Comparison of ENCODE assay signal across 4 cellular contexts in the genomic region with DNA sequence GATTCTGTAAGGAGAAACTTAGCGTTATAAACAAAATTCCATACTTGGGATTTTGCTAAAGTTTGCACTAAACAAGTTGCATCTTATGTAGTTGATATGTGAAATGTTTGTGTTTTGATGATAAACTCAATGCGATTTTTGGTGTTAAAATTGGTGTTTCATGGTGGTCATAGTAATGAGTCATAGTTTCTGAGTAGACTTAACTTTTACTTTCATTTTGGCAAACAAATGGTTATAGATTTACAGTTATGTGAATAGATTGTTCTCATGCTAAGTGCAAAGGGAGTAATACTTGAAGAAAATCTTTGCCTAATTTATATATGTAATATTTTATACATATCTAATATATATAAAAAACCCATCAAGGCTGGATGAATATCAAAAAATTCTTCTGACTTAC.
TF ChIP-seq lines count a peak whose summit lies in the region.

No MANE protein-coding gene starts in this region.

TF ChIP-seq in A549, 52 proteins besides CTCF, POLR2A, EP300 and RAD21:
- TF ChIP-seq FOSL2 (IDR thresholded peaks at IDR 0.05) (no peak), FOSL2 (CRISPR knock-in tag; IDR thresholded peaks at IDR 0.05) (peak; percentile 14; the same call in 1 of the 2 replicates), ZNF302 (CRISPR knock-in tag; IDR thresholded peaks at IDR 0.05) (no peak)

TF ChIP-seq in GM23338, 12 proteins besides CTCF, POLR2A, EP300 and RAD21 (continued from another document):
- TF ChIP-seq EZH2phosphoT487 (IDR thresholded peaks at IDR 0.05; ENCODE audit: unreplicated experiment) (no peak), EZH2 (IDR thresholded peaks at IDR 0.05; ENCODE audit: low read depth, unreplicated experiment) (no peak)

TF ChIP-seq in GM12878, 131 proteins besides CTCF, POLR2A, EP300 and RAD21 (continued from another document):
- peak; percentile 48 for TF ChIP-seq ATF7 (IDR thresholded peaks at IDR 0.05; ENCODE audit: low read depth)

TF ChIP-seq in WTC11, 78 proteins besides CTCF, POLR2A, EP300 and RAD21 (continued from another document and continues in another):
- TF ChIP-seq, protein P1, sequence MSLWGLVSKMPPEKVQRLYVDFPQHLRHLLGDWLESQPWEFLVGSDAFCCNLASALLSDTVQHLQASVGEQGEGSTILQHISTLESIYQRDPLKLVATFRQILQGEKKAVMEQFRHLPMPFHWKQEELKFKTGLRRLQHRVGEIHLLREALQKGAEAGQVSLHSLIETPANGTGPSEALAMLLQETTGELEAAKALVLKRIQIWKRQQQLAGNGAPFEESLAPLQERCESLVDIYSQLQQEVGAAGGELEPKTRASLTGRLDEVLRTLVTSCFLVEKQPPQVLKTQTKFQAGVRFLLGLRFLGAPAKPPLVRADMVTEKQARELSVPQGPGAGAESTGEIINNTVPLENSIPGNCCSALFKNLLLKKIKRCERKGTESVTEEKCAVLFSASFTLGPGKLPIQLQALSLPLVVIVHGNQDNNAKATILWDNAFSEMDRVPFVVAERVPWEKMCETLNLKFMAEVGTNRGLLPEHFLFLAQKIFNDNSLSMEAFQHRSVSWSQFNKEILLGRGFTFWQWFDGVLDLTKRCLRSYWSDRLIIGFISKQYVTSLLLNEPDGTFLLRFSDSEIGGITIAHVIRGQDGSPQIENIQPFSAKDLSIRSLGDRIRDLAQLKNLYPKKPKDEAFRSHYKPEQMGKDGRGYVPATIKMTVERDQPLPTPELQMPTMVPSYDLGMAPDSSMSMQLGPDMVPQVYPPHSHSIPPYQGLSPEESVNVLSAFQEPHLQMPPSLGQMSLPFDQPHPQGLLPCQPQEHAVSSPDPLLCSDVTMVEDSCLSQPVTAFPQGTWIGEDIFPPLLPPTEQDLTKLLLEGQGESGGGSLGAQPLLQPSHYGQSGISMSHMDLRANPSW (CRISPR knock-in tag; conservative IDR thresholded peaks at IDR 0.05; ENCODE audit: low read depth) = no peak
- TF ChIP-seq, protein P2, sequence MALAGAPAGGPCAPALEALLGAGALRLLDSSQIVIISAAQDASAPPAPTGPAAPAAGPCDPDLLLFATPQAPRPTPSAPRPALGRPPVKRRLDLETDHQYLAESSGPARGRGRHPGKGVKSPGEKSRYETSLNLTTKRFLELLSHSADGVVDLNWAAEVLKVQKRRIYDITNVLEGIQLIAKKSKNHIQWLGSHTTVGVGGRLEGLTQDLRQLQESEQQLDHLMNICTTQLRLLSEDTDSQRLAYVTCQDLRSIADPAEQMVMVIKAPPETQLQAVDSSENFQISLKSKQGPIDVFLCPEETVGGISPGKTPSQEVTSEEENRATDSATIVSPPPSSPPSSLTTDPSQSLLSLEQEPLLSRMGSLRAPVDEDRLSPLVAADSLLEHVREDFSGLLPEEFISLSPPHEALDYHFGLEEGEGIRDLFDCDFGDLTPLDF (CRISPR knock-in tag; IDR thresholded peaks at IDR 0.05) = no peak
- TF ChIP-seq CREM (CRISPR knock-in tag; IDR thresholded peaks at IDR 0.05) = no peak
- no peak for TF ChIP-seq NFYB (CRISPR knock-in tag; conservative IDR thresholded peaks at IDR 0.05; ENCODE audit: low read depth)
- no peak for TF ChIP-seq JUN (CRISPR knock-in tag; IDR thresholded peaks at IDR 0.05)
- TF ChIP-seq, protein P3, sequence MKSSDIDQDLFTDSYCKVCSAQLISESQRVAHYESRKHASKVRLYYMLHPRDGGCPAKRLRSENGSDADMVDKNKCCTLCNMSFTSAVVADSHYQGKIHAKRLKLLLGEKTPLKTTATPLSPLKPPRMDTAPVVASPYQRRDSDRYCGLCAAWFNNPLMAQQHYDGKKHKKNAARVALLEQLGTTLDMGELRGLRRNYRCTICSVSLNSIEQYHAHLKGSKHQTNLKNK (CRISPR knock-in tag; IDR thresholded peaks at IDR 0.05) = no peak
- TF ChIP-seq, protein P4, sequence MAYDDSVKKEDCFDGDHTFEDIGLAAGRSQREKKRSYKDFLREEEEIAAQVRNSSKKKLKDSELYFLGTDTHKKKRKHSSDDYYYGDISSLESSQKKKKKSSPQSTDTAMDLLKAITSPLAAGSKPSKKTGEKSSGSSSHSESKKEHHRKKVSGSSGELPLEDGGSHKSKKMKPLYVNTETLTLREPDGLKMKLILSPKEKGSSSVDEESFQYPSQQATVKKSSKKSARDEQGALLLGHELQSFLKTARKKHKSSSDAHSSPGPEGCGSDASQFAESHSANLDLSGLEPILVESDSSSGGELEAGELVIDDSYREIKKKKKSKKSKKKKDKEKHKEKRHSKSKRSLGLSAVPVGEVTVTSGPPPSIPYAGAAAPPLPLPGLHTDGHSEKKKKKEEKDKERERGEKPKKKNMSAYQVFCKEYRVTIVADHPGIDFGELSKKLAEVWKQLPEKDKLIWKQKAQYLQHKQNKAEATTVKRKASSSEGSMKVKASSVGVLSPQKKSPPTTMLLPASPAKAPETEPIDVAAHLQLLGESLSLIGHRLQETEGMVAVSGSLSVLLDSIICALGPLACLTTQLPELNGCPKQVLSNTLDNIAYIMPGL (CRISPR knock-in tag; IDR thresholded peaks at IDR 0.05) = no peak
- TF ChIP-seq IRF2 (CRISPR knock-in tag; IDR thresholded peaks at IDR 0.05; ENCODE audit: borderline replicate concordance, low read depth) = no peak
- TF ChIP-seq, protein P5, sequence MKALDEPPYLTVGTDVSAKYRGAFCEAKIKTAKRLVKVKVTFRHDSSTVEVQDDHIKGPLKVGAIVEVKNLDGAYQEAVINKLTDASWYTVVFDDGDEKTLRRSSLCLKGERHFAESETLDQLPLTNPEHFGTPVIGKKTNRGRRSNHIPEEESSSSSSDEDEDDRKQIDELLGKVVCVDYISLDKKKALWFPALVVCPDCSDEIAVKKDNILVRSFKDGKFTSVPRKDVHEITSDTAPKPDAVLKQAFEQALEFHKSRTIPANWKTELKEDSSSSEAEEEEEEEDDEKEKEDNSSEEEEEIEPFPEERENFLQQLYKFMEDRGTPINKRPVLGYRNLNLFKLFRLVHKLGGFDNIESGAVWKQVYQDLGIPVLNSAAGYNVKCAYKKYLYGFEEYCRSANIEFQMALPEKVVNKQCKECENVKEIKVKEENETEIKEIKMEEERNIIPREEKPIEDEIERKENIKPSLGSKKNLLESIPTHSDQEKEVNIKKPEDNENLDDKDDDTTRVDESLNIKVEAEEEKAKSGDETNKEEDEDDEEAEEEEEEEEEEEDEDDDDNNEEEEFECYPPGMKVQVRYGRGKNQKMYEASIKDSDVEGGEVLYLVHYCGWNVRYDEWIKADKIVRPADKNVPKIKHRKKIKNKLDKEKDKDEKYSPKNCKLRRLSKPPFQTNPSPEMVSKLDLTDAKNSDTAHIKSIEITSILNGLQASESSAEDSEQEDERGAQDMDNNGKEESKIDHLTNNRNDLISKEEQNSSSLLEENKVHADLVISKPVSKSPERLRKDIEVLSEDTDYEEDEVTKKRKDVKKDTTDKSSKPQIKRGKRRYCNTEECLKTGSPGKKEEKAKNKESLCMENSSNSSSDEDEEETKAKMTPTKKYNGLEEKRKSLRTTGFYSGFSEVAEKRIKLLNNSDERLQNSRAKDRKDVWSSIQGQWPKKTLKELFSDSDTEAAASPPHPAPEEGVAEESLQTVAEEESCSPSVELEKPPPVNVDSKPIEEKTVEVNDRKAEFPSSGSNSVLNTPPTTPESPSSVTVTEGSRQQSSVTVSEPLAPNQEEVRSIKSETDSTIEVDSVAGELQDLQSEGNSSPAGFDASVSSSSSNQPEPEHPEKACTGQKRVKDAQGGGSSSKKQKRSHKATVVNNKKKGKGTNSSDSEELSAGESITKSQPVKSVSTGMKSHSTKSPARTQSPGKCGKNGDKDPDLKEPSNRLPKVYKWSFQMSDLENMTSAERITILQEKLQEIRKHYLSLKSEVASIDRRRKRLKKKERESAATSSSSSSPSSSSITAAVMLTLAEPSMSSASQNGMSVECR (CRISPR knock-in tag; IDR thresholded peaks at IDR 0.05; ENCODE audit: borderline replicate concordance) = no peak
- TF ChIP-seq, protein P6, sequence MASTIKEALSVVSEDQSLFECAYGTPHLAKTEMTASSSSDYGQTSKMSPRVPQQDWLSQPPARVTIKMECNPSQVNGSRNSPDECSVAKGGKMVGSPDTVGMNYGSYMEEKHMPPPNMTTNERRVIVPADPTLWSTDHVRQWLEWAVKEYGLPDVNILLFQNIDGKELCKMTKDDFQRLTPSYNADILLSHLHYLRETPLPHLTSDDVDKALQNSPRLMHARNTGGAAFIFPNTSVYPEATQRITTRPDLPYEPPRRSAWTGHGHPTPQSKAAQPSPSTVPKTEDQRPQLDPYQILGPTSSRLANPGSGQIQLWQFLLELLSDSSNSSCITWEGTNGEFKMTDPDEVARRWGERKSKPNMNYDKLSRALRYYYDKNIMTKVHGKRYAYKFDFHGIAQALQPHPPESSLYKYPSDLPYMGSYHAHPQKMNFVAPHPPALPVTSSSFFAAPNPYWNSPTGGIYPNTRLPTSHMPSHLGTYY (CRISPR knock-in tag; IDR thresholded peaks at IDR 0.05) = no peak
- TF ChIP-seq, protein P7, sequence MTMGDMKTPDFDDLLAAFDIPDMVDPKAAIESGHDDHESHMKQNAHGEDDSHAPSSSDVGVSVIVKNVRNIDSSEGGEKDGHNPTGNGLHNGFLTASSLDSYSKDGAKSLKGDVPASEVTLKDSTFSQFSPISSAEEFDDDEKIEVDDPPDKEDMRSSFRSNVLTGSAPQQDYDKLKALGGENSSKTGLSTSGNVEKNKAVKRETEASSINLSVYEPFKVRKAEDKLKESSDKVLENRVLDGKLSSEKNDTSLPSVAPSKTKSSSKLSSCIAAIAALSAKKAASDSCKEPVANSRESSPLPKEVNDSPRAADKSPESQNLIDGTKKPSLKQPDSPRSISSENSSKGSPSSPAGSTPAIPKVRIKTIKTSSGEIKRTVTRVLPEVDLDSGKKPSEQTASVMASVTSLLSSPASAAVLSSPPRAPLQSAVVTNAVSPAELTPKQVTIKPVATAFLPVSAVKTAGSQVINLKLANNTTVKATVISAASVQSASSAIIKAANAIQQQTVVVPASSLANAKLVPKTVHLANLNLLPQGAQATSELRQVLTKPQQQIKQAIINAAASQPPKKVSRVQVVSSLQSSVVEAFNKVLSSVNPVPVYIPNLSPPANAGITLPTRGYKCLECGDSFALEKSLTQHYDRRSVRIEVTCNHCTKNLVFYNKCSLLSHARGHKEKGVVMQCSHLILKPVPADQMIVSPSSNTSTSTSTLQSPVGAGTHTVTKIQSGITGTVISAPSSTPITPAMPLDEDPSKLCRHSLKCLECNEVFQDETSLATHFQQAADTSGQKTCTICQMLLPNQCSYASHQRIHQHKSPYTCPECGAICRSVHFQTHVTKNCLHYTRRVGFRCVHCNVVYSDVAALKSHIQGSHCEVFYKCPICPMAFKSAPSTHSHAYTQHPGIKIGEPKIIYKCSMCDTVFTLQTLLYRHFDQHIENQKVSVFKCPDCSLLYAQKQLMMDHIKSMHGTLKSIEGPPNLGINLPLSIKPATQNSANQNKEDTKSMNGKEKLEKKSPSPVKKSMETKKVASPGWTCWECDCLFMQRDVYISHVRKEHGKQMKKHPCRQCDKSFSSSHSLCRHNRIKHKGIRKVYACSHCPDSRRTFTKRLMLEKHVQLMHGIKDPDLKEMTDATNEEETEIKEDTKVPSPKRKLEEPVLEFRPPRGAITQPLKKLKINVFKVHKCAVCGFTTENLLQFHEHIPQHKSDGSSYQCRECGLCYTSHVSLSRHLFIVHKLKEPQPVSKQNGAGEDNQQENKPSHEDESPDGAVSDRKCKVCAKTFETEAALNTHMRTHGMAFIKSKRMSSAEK (CRISPR knock-in tag; IDR thresholded peaks at IDR 0.05; ENCODE audit: borderline replicate concordance) = no peak
- no peak for TF ChIP-seq HMGA2 (CRISPR knock-in tag; IDR thresholded peaks at IDR 0.05)
- TF ChIP-seq, protein P8, sequence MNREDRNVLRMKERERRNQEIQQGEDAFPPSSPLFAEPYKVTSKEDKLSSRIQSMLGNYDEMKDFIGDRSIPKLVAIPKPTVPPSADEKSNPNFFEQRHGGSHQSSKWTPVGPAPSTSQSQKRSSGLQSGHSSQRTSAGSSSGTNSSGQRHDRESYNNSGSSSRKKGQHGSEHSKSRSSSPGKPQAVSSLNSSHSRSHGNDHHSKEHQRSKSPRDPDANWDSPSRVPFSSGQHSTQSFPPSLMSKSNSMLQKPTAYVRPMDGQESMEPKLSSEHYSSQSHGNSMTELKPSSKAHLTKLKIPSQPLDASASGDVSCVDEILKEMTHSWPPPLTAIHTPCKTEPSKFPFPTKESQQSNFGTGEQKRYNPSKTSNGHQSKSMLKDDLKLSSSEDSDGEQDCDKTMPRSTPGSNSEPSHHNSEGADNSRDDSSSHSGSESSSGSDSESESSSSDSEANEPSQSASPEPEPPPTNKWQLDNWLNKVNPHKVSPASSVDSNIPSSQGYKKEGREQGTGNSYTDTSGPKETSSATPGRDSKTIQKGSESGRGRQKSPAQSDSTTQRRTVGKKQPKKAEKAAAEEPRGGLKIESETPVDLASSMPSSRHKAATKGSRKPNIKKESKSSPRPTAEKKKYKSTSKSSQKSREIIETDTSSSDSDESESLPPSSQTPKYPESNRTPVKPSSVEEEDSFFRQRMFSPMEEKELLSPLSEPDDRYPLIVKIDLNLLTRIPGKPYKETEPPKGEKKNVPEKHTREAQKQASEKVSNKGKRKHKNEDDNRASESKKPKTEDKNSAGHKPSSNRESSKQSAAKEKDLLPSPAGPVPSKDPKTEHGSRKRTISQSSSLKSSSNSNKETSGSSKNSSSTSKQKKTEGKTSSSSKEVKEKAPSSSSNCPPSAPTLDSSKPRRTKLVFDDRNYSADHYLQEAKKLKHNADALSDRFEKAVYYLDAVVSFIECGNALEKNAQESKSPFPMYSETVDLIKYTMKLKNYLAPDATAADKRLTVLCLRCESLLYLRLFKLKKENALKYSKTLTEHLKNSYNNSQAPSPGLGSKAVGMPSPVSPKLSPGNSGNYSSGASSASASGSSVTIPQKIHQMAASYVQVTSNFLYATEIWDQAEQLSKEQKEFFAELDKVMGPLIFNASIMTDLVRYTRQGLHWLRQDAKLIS (CRISPR knock-in tag; IDR thresholded peaks at IDR 0.05; ENCODE audit: borderline replicate concordance) = no peak
- TF ChIP-seq, protein P9, sequence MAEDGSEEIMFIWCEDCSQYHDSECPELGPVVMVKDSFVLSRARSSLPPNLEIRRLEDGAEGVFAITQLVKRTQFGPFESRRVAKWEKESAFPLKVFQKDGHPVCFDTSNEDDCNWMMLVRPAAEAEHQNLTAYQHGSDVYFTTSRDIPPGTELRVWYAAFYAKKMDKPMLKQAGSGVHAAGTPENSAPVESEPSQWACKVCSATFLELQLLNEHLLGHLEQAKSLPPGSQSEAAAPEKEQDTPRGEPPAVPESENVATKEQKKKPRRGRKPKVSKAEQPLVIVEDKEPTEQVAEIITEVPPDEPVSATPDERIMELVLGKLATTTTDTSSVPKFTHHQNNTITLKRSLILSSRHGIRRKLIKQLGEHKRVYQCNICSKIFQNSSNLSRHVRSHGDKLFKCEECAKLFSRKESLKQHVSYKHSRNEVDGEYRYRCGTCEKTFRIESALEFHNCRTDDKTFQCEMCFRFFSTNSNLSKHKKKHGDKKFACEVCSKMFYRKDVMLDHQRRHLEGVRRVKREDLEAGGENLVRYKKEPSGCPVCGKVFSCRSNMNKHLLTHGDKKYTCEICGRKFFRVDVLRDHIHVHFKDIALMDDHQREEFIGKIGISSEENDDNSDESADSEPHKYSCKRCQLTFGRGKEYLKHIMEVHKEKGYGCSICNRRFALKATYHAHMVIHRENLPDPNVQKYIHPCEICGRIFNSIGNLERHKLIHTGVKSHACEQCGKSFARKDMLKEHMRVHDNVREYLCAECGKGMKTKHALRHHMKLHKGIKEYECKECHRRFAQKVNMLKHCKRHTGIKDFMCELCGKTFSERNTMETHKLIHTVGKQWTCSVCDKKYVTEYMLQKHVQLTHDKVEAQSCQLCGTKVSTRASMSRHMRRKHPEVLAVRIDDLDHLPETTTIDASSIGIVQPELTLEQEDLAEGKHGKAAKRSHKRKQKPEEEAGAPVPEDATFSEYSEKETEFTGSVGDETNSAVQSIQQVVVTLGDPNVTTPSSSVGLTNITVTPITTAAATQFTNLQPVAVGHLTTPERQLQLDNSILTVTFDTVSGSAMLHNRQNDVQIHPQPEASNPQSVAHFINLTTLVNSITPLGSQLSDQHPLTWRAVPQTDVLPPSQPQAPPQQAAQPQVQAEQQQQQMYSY (CRISPR knock-in tag; IDR thresholded peaks at IDR 0.05) = no peak
- TF ChIP-seq, protein P10, sequence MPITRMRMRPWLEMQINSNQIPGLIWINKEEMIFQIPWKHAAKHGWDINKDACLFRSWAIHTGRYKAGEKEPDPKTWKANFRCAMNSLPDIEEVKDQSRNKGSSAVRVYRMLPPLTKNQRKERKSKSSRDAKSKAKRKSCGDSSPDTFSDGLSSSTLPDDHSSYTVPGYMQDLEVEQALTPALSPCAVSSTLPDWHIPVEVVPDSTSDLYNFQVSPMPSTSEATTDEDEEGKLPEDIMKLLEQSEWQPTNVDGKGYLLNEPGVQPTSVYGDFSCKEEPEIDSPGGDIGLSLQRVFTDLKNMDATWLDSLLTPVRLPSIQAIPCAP (CRISPR knock-in tag; IDR thresholded peaks at IDR 0.05) = no peak
